In genomic region chr22:21678842-21679241, GRCh38 we compare ENCODE assay signal across 2 cellular contexts. TPM values are rescaled to one million over a fixed set of nuclear protein-coding genes. Genes with fewer than 3 reads are reported as not detected.
"Had no signal": no experiment of that assay in that cellular context is flagged by ENCODE, and none has a peak within 500 bp of the region (broad histone marks: within the 10 kb centered on the region; RNA-seq: fewer than 3 reads in every experiment).

No MANE protein-coding gene starts in this region.

RNA-seq across cellular contexts. Expression of gene CCDC116, which starts 46.3 kb away (rescaled TPM):
- total RNA-seq: PC-3, SK-MEL-5 had no signal
